ENCODE assay signal across 8 cellular contexts in genomic region chr1:244865028-244865371, GRCh38. TPM values are rescaled to one million over a fixed set of nuclear protein-coding genes. Genes with fewer than 3 reads are reported as not detected.
DNase-seq lines count a peak whose midpoint lies in the region; ATAC-seq and TF ChIP-seq lines count a peak whose summit lies in the region.

No MANE protein-coding gene starts in this region.

- H3K36me3 ChIP-seq in PC-3 (ENCODE audit: low read depth, low read length): peaks cover 28% of the 10 kb centered on the region

- no peaks in the 10 kb centered on the region for H3F3A ChIP-seq in PC-3 (ENCODE audit: low read length, unreplicated experiment)

- no peaks in the 10 kb centered on the region for H3K9me2 ChIP-seq in PC-3 (replicated peaks; ENCODE audit: low read length)

- no peak for TF ChIP-seq CTCF in PC-3 (conservative IDR thresholded peaks at IDR 0.05; ENCODE audit: low read depth, low read length)

- CTCF ChIA-PET in PC-3 (lab: Charles Lee): interaction anchor here (1.4 kb wide), 1 partner anchor 177 kb away, joined by 3 read pairs; no protein-coding TSS in a partner anchor

- peak overlapping the region; percentile 95 for H3K9ac ChIP-seq in PC-3 (ENCODE audit: low read length)

- H3K27me3 ChIP-seq in PC-3 (ENCODE audit: low read length): no peaks in the 10 kb centered on the region

- peak; percentile 93 for DNase-seq in DMS153 treated with DMSO at 0.1 percent for 48 hours (lab: John Stamatoyannopoulos, UW; ENCODE audit: unreplicated experiment)
- no peak for DNase-seq in DMS153 (lab: John Stamatoyannopoulos, UW)
- DNase-seq in PC-3: no peak
- DNase-seq in islet precursor cell: peak; percentile 67
- peak; percentile 26 for DNase-seq in stimulated activated CD4-positive, alpha-beta T cell treated with anti-CD3 and anti-CD28 coated beads, Interleukin-4, amount 100 ng/mL, for 1 hour

- peak overlapping the region; percentile 86 for H3K4me2 ChIP-seq in PC-3 (ENCODE audit: low read length)

- no peaks in the 10 kb centered on the region for H3K9me3 ChIP-seq in PC-3 (ENCODE audit: low read length)

- H2AFZ ChIP-seq in PC-3 (ENCODE audit: low read length): peak overlapping the region; percentile 89

- peak overlapping the region; percentile 80 for H3K4me3 ChIP-seq in PC-3 (ENCODE audit: low read length)

- peaks cover 48% of the 10 kb centered on the region for H3K79me2 ChIP-seq in PC-3 (ENCODE audit: low read length)

- TSS peak; percentile 93 for BruUV-seq in PC-3 (replicated peaks; lab: Mats Ljungman, UMichigan)

- peaks cover 28% of the 10 kb centered on the region for H4K20me1 ChIP-seq in PC-3 (ENCODE audit: low read length)

- ATAC-seq in PC-3: 0 out of 2 replicates have a peak, but pooled peaks have one; percentile 0
- no peak for ATAC-seq in HG03280 (IDR thresholded peaks at IDR 0.05; ENCODE audit: unreplicated experiment)
- ATAC-seq in GM21360 (IDR thresholded peaks at IDR 0.05; ENCODE audit: unreplicated experiment): no peak

- intact Hi-C loops in PC-3 (cut with micrococcal nuclease): no loop called here

- H3K4me1 ChIP-seq in PC-3 (ENCODE audit: insufficient read depth, low read length): peaks cover 23% of the 10 kb centered on the region

- H3K27ac ChIP-seq in PC-3 (ENCODE audit: low read length) (peak overlapping the region; percentile 59), angular gyrus (ENCODE audit: low read depth, low read length) (peak overlapping the region; percentile 98)

- POLR2A ChIA-PET in PC-3 (lab: Charles Lee; ENCODE audit: unreplicated experiment): interaction anchor here (0.6 kb wide), 1 partner anchor 107 kb away, joined by 4 read pairs; no protein-coding TSS in a partner anchor

RNA-seq across cellular contexts. Expression of gene HNRNPU, which starts 0.7 kb away (rescaled TPM):
- total RNA-seq in PC-3 (2014; rRNA removed): 431 and 503 TPM in 2 replicates

RNA-seq across cellular contexts. Expression of gene COX20, which starts 29.5 kb away (rescaled TPM):
- total RNA-seq in PC-3 (2014; rRNA removed): 50.0 and 55.8 TPM in 2 replicates

Comparison
In these comparisons a context has a peak if more than half of its experiments do, and no peak if none do; other contexts are left out.
1. DNase-seq: peak in DMS153 treated with DMSO at 0.1 percent for 48 hours (single experiment), islet precursor cell (single experiment) and stimulated activated CD4-positive, alpha-beta T cell treated with anti-CD3 and anti-CD28 coated beads, Interleukin-4, amount 100 ng/mL, for 1 hour (single experiment); none in DMS153 (single experiment) and PC-3 (single experiment).